1 cellular context compared by ENCODE assay signal in genomic region chr7:87152112-87152896, GRCh38.
TF ChIP-seq lines count a peak whose summit lies in the region.

Gene DMTF1, plus strand, starts transcription at chr7:87152453. Its CDS starts 12,489 bp downstream, at chr7:87164942.

TF ChIP-seq in HepG2, 621 proteins besides CTCF, POLR2A, EP300 and RAD21 (continued from another document and continues in another):
- no peak for TF ChIP-seq ZBTB37 (CRISPR knock-in tag; IDR thresholded peaks at IDR 0.05)
- peak; percentile 68 for TF ChIP-seq SP5 (CRISPR knock-in tag; IDR thresholded peaks at IDR 0.05; ENCODE audit: borderline replicate concordance, low read depth)
- no peak for TF ChIP-seq ZNF839 (CRISPR knock-in tag; IDR thresholded peaks at IDR 0.05; ENCODE audit: borderline replicate concordance)
- peak; percentile 88 for TF ChIP-seq POLR2AphosphoS5 (IDR thresholded peaks at IDR 0.05; ENCODE audit: low read depth, low read length)
- no peak for TF ChIP-seq ZNF749 (CRISPR knock-in tag; IDR thresholded peaks at IDR 0.05; ENCODE audit: borderline replicate concordance)
- TF ChIP-seq ZKSCAN1 (IDR thresholded peaks at IDR 0.05; ENCODE audit: low read length): no peak
- TF ChIP-seq PHF5A (CRISPR knock-in tag; IDR thresholded peaks at IDR 0.05; ENCODE audit: low read depth, unreplicated experiment): no peak
- peak; percentile 85 for TF ChIP-seq TARDBP (CRISPR knock-in tag; IDR thresholded peaks at IDR 0.05)
- TF ChIP-seq SNAPC2 (CRISPR knock-in tag; IDR thresholded peaks at IDR 0.05): peak; percentile 73
- TF ChIP-seq HHEX (CRISPR knock-in tag; IDR thresholded peaks at IDR 0.05): no peak
- TF ChIP-seq ZNF256 (CRISPR knock-in tag; conservative IDR thresholded peaks at IDR 0.05): 0 out of 2 replicates have a peak, but pooled peaks have one; percentile 24
- peak; percentile 81; the same call in 1 of the 2 replicates for TF ChIP-seq ZNF761 (CRISPR knock-in tag; conservative IDR thresholded peaks at IDR 0.05)
- no peak; the same call in none of the 2 replicates for TF ChIP-seq HOXA5 (CRISPR knock-in tag; IDR thresholded peaks at IDR 0.05)
- TF ChIP-seq ZMAT3 (CRISPR knock-in tag; conservative IDR thresholded peaks at IDR 0.05): peak; percentile 90
- no peak for TF ChIP-seq RORA (CRISPR knock-in tag; IDR thresholded peaks at IDR 0.05)
- TF ChIP-seq ARNT2 (CRISPR knock-in tag; IDR thresholded peaks at IDR 0.05; ENCODE audit: low read depth): peak; percentile 62
- peak; percentile 83 for TF ChIP-seq ZFP90 (CRISPR knock-in tag; IDR thresholded peaks at IDR 0.05; ENCODE audit: borderline replicate concordance)
- peak; percentile 88 for TF ChIP-seq ZFP91 (CRISPR knock-in tag; IDR thresholded peaks at IDR 0.05; ENCODE audit: borderline replicate concordance)
- no peak for TF ChIP-seq NONO (IDR thresholded peaks at IDR 0.05)
- peak; percentile 82 for TF ChIP-seq NONO (CRISPR knock-in tag; conservative IDR thresholded peaks at IDR 0.05)
- no peak for TF ChIP-seq AKNA (CRISPR knock-in tag; IDR thresholded peaks at IDR 0.05; ENCODE audit: borderline replicate concordance)
- TF ChIP-seq MEIS1 (CRISPR knock-in tag; IDR thresholded peaks at IDR 0.05; ENCODE audit: borderline replicate concordance): peak; percentile 51; the same call in 1 of the 2 replicates
- peak; percentile 82 for TF ChIP-seq MAX (IDR thresholded peaks at IDR 0.05)
- TF ChIP-seq FOXK1 (CRISPR knock-in tag; IDR thresholded peaks at IDR 0.05; ENCODE audit: borderline replicate concordance, low read depth): peak; percentile 65
- TF ChIP-seq TSC22D2 (CRISPR knock-in tag; IDR thresholded peaks at IDR 0.05; ENCODE audit: borderline replicate concordance): peak; percentile 60; the same call in 1 of the 2 replicates
- TF ChIP-seq ZNF558 (CRISPR knock-in tag; IDR thresholded peaks at IDR 0.05; ENCODE audit: borderline replicate concordance): 0 out of 2 replicates have a peak, but pooled peaks have one; percentile 24
- TF ChIP-seq AGO2 (optimal IDR thresholded peaks at IDR 0.05; ENCODE audit: low read depth, low read length): peak; percentile 94
- no peak for TF ChIP-seq ZC3H13 (CRISPR knock-in tag; IDR thresholded peaks at IDR 0.05)
- peak; percentile 87; the same call in 1 of the 2 replicates for TF ChIP-seq ZZZ3 (CRISPR knock-in tag; IDR thresholded peaks at IDR 0.05; ENCODE audit: borderline replicate concordance)
- TF ChIP-seq JDP2 (CRISPR knock-in tag; IDR thresholded peaks at IDR 0.05; ENCODE audit: borderline replicate concordance): no peak; the same call in 1 of the 2 replicates
- peak; percentile 92 for TF ChIP-seq ATF7-NPFF (CRISPR knock-in tag; IDR thresholded peaks at IDR 0.05; ENCODE audit: low read depth)
- TF ChIP-seq EHMT2 (IDR thresholded peaks at IDR 0.05; ENCODE audit: borderline replicate concordance, low read depth, low read length): no peak
- no peak for TF ChIP-seq ZNF484 (CRISPR knock-in tag; IDR thresholded peaks at IDR 0.05; ENCODE audit: borderline replicate concordance, low read depth)
- peak; percentile 96 for TF ChIP-seq ZNF687 (CRISPR knock-in tag; IDR thresholded peaks at IDR 0.05)
- no peak for TF ChIP-seq LCORL (IDR thresholded peaks at IDR 0.05)
- TF ChIP-seq LCORL (CRISPR knock-in tag; IDR thresholded peaks at IDR 0.05): peak; percentile 62
- 0 out of 2 replicates have a peak, but pooled peaks have one; percentile 18 for TF ChIP-seq EED (CRISPR knock-in tag; IDR thresholded peaks at IDR 0.05)
- peak; percentile 17; the same call in 1 of the 2 replicates for TF ChIP-seq DPF2 (CRISPR knock-in tag; IDR thresholded peaks at IDR 0.05; ENCODE audit: borderline replicate concordance, low read depth)
- no peak for TF ChIP-seq MBNL3 (CRISPR knock-in tag; conservative IDR thresholded peaks at IDR 0.05)
- TF ChIP-seq MXD1 (CRISPR knock-in tag; IDR thresholded peaks at IDR 0.05): peak; percentile 66
- TF ChIP-seq FUBP1 (CRISPR knock-in tag; IDR thresholded peaks at IDR 0.05; ENCODE audit: borderline replicate concordance): no peak
- no peak for TF ChIP-seq HMG20A (CRISPR knock-in tag; IDR thresholded peaks at IDR 0.05; ENCODE audit: borderline replicate concordance)
- peak; percentile 53; the same call in 1 of the 2 replicates for TF ChIP-seq MTERF4 (CRISPR knock-in tag; IDR thresholded peaks at IDR 0.05)
- TF ChIP-seq ZNF660 (CRISPR knock-in tag; IDR thresholded peaks at IDR 0.05; ENCODE audit: borderline replicate concordance, low read depth): no peak
- no peak for TF ChIP-seq MZF1 (CRISPR knock-in tag; IDR thresholded peaks at IDR 0.05; ENCODE audit: borderline replicate concordance)
- no peak for TF ChIP-seq IKZF1 (IDR thresholded peaks at IDR 0.05)
- no peak for TF ChIP-seq CENPX (CRISPR knock-in tag; IDR thresholded peaks at IDR 0.05)
- TF ChIP-seq ZNF512 (CRISPR knock-in tag; IDR thresholded peaks at IDR 0.05): no peak
- TF ChIP-seq FOXK2 (IDR thresholded peaks at IDR 0.05): peak; percentile 9; the same call in 1 of the 2 replicates
- TF ChIP-seq ZNF766 (CRISPR knock-in tag; IDR thresholded peaks at IDR 0.05; ENCODE audit: borderline replicate concordance): peak; percentile 61; the same call in 1 of the 2 replicates
- peak; percentile 56; the same call in 1 of the 2 replicates for TF ChIP-seq HMG20B (CRISPR knock-in tag; conservative IDR thresholded peaks at IDR 0.05)
